In the genomic region with DNA sequence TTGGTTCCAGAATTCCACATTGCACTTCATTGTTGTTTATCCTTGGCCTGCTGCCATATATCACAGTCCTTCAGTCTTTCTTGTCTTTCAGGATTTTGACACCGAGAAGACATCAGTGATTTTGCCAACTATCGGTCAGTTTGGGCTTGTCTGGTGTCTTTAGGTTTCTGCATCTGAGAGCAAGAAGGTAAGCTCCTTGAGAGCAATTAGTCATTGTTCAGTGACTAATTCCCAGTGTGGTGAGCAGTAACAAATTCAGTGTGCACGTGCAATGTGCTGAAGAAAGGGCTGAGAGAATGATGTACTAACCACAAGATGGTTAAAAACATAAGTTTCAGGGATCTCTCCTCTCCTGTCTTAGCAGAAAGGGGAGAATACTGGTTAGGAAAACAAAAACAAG, we compare ENCODE assay signal across 13 cellular contexts. TPM values are rescaled to one million over a fixed set of nuclear protein-coding genes. Genes with fewer than 3 reads are reported as not detected.
DNase-seq lines count a peak whose midpoint lies in the region; ATAC-seq and TF ChIP-seq lines count a peak whose summit lies in the region.
"Had no signal": no experiment of that assay in that cellular context is flagged by ENCODE, and none has a peak within 500 bp of the region (broad histone marks: within the 10 kb centered on the region; RNA-seq: fewer than 3 reads in every experiment).

No MANE protein-coding gene starts in this region.

- POLR2A ChIA-PET in activated CD8-positive, alpha-beta T cell treated with anti-CD3 and anti-CD28 coated beads for 36 hours (lab: Charles Lee), result interaction anchor here (0.7 to 1.1 kb wide), 2 partner anchors 130 to 235 kb away, joined by 3 read pairs; no protein-coding TSS in a partner anchor

- in situ Hi-C loops in ACHN (cut with HindIII; ENCODE audit: low pct_ligation_motif_present, low pct_unique_long_range_greater_than_20kb, low sequenced_read_pairs), result no loop called here

- no peaks in the 10 kb centered on the region for H3K36me3 Mint-ChIP-seq in activated CD8-positive, alpha-beta T cell treated with anti-CD3 and anti-CD28 coated beads for 36 hours (ENCODE audit: low read depth)
- no peaks in the 10 kb centered on the region for H3K36me3 Mint-ChIP-seq in stimulated activated naive B cell treated with anti-CD40 and anti-IgM and Interleukin-4, amounts not matched to agents 10 μg/mL and 1 μg/mL and 100 μg/mL, for 72 hours

- peaks cover 76% of the 10 kb centered on the region for H3K4me1 Mint-ChIP-seq in activated CD8-positive, alpha-beta T cell treated with anti-CD3 and anti-CD28 coated beads for 36 hours (ENCODE audit: low read depth)
- no peaks in the 10 kb centered on the region for H3K4me1 Mint-ChIP-seq in stimulated activated naive B cell treated with anti-CD40 and anti-IgM and Interleukin-4, amounts not matched to agents 10 μg/mL and 1 μg/mL and 100 μg/mL, for 72 hours

- H3K4me3 Mint-ChIP-seq in activated CD8-positive, alpha-beta T cell treated with anti-CD3 and anti-CD28 coated beads for 36 hours, result no peak overlapping the region
- H3K4me3 Mint-ChIP-seq in stimulated activated naive B cell treated with anti-CD40 and anti-IgM and Interleukin-4, amounts not matched to agents 10 μg/mL and 1 μg/mL and 100 μg/mL, for 72 hours, result no peak overlapping the region
- H3K4me3 Mint-ChIP-seq: neural crest cell had no signal

- intact Hi-C loops in activated CD8-positive, alpha-beta T cell treated with anti-CD3 and anti-CD28 coated beads for 36 hours (cut with micrococcal nuclease), result loop anchor here (10.0 kb wide), 1 partner anchor 124 kb away; no protein-coding TSS in a partner anchor

- CTCF ChIA-PET in activated CD8-positive, alpha-beta T cell treated with anti-CD3 and anti-CD28 coated beads for 36 hours (lab: Charles Lee), result interaction anchor here (1.4 to 2.1 kb wide), 2 partner anchors 56 to 134 kb away, joined by 5 to 7 read pairs; no protein-coding TSS in a partner anchor

- H3K9me3 Mint-ChIP-seq in activated CD8-positive, alpha-beta T cell treated with anti-CD3 and anti-CD28 coated beads for 36 hours, result no peaks in the 10 kb centered on the region
- H3K9me3 Mint-ChIP-seq in stimulated activated naive B cell treated with anti-CD40 and anti-IgM and Interleukin-4, amounts not matched to agents 10 μg/mL and 1 μg/mL and 100 μg/mL, for 72 hours, result peaks cover 0 to 4% of the 10 kb centered on the region in 2 donors
- H3K9me3 Mint-ChIP-seq: H9, neural crest cell had no signal

- peak; percentile 38 for DNase-seq in ACHN
- DNase-seq in GM04504 (ENCODE audit: low read depth), result peak; percentile 59
- DNase-seq in activated CD8-positive, alpha-beta T cell treated with anti-CD3 and anti-CD28 coated beads for 36 hours, result peak; percentile 63
- peak; percentile 80 to 89 for DNase-seq in foreskin fibroblast
- no peak for DNase-seq in superior temporal gyrus (ENCODE audit: extremely low spot score)
- DNase-seq in stimulated activated naive B cell treated with anti-CD40 and anti-IgM and Interleukin-4, amounts not matched to agents 10 μg/mL and 1 μg/mL and 100 μg/mL, for 72 hours, result no peak
- DNase-seq in NCI-H2081 (lab: John Stamatoyannopoulos, UW), result no peak
- no peak for DNase-seq in SIG-M5 (lab: John Stamatoyannopoulos, UW)
- DNase-seq: NCI-H1930, upper lobe of right lung had no signal

- no peak overlapping the region for H3K4me3 ChIP-seq in foreskin fibroblast (ENCODE audit: low read depth in 1 of 2, low read length in 2 of 2)
- H3K4me3 ChIP-seq: SK-N-MC, upper lobe of right lung had no signal

- peak overlapping the region; percentile 42 for H3K27ac Mint-ChIP-seq in activated CD8-positive, alpha-beta T cell treated with anti-CD3 and anti-CD28 coated beads for 36 hours
- no peak overlapping the region for H3K27ac Mint-ChIP-seq in stimulated activated naive B cell treated with anti-CD40 and anti-IgM and Interleukin-4, amounts not matched to agents 10 μg/mL and 1 μg/mL and 100 μg/mL, for 72 hours

- no peak for TF ChIP-seq CTCF in activated CD8-positive, alpha-beta T cell treated with anti-CD3 and anti-CD28 coated beads for 36 hours (IDR thresholded peaks at IDR 0.05)
- no peak for TF ChIP-seq CTCF in foreskin fibroblast (IDR thresholded peaks at IDR 0.05; ENCODE audit: low read depth, low read length)

- no peaks in the 10 kb centered on the region for H3K27me3 Mint-ChIP-seq in activated CD8-positive, alpha-beta T cell treated with anti-CD3 and anti-CD28 coated beads for 36 hours
- peaks cover 3 to 7% of the 10 kb centered on the region in 2 donors for H3K27me3 Mint-ChIP-seq in stimulated activated naive B cell treated with anti-CD40 and anti-IgM and Interleukin-4, amounts not matched to agents 10 μg/mL and 1 μg/mL and 100 μg/mL, for 72 hours

- peak; percentile 45 for ATAC-seq in activated CD8-positive, alpha-beta T cell treated with anti-CD3 and anti-CD28 coated beads for 36 hours
- no peak for ATAC-seq in stimulated activated naive B cell treated with anti-CD40 and anti-IgM and Interleukin-4, amounts not matched to agents 10 μg/mL and 1 μg/mL and 100 μg/mL, for 72 hours (replicated peaks)

RNA-seq across cellular contexts. Expression of gene MARCHF4, which starts 23.4 kb away (rescaled TPM):
- not detected for total RNA-seq in activated CD8-positive, alpha-beta T cell treated with anti-CD3 and anti-CD28 coated beads for 36 hours

Comparison
In these comparisons a context has a peak if more than half of its experiments do, and no peak if none do; other contexts are left out.
1. DNase-seq: peak in ACHN (single experiment), GM04504 (single experiment), activated CD8-positive, alpha-beta T cell treated with anti-CD3 and anti-CD28 coated beads for 36 hours (single experiment) and foreskin fibroblast (2 of 2); none in superior temporal gyrus (single experiment), stimulated activated naive B cell treated with anti-CD40 and anti-IgM and Interleukin-4, amounts not matched to agents 10 μg/mL and 1 μg/mL and 100 μg/mL, for 72 hours (single experiment), NCI-H2081 (0 of 2) and SIG-M5 (single experiment).